ENCODE assay signal across 2 cellular contexts in the genomic region with DNA sequence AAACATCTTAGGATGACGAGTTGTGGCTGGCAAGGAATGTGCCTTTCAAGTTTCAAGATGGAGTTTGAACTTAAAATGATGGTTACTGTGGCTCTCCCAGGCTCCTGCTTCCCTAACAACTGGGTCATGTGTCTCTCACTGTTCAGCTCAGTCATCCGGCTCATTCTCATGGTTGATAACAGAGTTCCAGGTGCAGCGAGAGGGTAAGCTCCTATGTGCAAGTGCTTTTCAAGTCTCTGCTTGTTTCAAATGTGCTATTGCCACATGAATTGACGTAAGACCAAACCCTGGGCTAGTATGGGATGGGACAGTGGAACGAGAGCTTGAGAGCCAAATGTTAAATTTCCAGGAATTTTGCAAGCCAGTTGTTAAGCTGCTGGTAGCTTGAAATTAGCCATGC.
TF ChIP-seq lines count a peak whose summit lies in the region.

No MANE protein-coding gene starts in this region.

TF ChIP-seq in liver, 16 proteins besides CTCF, POLR2A, EP300 and RAD21:
- TF ChIP-seq ZBTB33 (IDR thresholded peaks at IDR 0.05) (no peak), HNF4G (IDR thresholded peaks at IDR 0.05) (no peak), SP1 (IDR thresholded peaks at IDR 0.05) (peak; percentile 22), GABPA (IDR thresholded peaks at IDR 0.05 in 1 of 2, conservative IDR thresholded peaks at IDR 0.05 in 1 of 2) (no peak), TAF1 (conservative IDR thresholded peaks at IDR 0.05) (no peak), HNF4A (conservative IDR thresholded peaks at IDR 0.05) (peak in 1 of 2 donors; percentile 21), FOXA2 (IDR thresholded peaks at IDR 0.05) (no peak), RXRA (IDR thresholded peaks at IDR 0.05) (peak in 1 of 2 donors; percentile 27), EGR1 (IDR thresholded peaks at IDR 0.05; ENCODE audit: low read depth in 2 of 2) (no peak), FOXA1 (IDR thresholded peaks at IDR 0.05) (no peak)
- TF ChIP-seq, protein P1, sequence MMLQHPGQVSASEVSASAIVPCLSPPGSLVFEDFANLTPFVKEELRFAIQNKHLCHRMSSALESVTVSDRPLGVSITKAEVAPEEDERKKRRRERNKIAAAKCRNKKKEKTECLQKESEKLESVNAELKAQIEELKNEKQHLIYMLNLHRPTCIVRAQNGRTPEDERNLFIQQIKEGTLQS (IDR thresholded peaks at IDR 0.05): no peak
- TF ChIP-seq, protein P2, sequence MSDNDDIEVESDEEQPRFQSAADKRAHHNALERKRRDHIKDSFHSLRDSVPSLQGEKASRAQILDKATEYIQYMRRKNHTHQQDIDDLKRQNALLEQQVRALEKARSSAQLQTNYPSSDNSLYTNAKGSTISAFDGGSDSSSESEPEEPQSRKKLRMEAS (IDR thresholded peaks at IDR 0.05): no peak
- TF ChIP-seq, protein P3, sequence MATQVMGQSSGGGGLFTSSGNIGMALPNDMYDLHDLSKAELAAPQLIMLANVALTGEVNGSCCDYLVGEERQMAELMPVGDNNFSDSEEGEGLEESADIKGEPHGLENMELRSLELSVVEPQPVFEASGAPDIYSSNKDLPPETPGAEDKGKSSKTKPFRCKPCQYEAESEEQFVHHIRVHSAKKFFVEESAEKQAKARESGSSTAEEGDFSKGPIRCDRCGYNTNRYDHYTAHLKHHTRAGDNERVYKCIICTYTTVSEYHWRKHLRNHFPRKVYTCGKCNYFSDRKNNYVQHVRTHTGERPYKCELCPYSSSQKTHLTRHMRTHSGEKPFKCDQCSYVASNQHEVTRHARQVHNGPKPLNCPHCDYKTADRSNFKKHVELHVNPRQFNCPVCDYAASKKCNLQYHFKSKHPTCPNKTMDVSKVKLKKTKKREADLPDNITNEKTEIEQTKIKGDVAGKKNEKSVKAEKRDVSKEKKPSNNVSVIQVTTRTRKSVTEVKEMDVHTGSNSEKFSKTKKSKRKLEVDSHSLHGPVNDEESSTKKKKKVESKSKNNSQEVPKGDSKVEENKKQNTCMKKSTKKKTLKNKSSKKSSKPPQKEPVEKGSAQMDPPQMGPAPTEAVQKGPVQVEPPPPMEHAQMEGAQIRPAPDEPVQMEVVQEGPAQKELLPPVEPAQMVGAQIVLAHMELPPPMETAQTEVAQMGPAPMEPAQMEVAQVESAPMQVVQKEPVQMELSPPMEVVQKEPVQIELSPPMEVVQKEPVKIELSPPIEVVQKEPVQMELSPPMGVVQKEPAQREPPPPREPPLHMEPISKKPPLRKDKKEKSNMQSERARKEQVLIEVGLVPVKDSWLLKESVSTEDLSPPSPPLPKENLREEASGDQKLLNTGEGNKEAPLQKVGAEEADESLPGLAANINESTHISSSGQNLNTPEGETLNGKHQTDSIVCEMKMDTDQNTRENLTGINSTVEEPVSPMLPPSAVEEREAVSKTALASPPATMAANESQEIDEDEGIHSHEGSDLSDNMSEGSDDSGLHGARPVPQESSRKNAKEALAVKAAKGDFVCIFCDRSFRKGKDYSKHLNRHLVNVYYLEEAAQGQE (IDR thresholded peaks at IDR 0.05): no peak

TF ChIP-seq in HepG2, 621 proteins besides CTCF, POLR2A, EP300 and RAD21 (continued from another document):
- TF ChIP-seq ZNF432 (CRISPR knock-in tag; IDR thresholded peaks at IDR 0.05; ENCODE audit: borderline replicate concordance): no peak
- no peak for TF ChIP-seq STAT5B (CRISPR knock-in tag; IDR thresholded peaks at IDR 0.05)
- no peak for TF ChIP-seq JUN (CRISPR knock-in tag; IDR thresholded peaks at IDR 0.05)
- no peak for TF ChIP-seq MLXIP (CRISPR knock-in tag; IDR thresholded peaks at IDR 0.05; ENCODE audit: borderline replicate concordance)
- TF ChIP-seq ZNF567 (CRISPR knock-in tag; IDR thresholded peaks at IDR 0.05; ENCODE audit: borderline replicate concordance): no peak
- TF ChIP-seq ZBTB42 (CRISPR knock-in tag; IDR thresholded peaks at IDR 0.05): no peak
- TF ChIP-seq ZNF781 (CRISPR knock-in tag; IDR thresholded peaks at IDR 0.05; ENCODE audit: borderline replicate concordance, not compliant biosample characterization): no peak
- TF ChIP-seq PAX8 (CRISPR knock-in tag; IDR thresholded peaks at IDR 0.05; ENCODE audit: borderline replicate concordance): no peak
- TF ChIP-seq ZNF235 (CRISPR knock-in tag; IDR thresholded peaks at IDR 0.05; ENCODE audit: borderline replicate concordance): no peak
TF ChIP-seq in HepG2: peak in this region for 0.
